In genomic region chr6:38933426-38933825, GRCh38 we compare ENCODE assay signal across 11 cellular contexts.
A peak's percentile ranks its signal among the peaks of the same experiment; 100 is the strongest.
DNase-seq lines count a peak whose midpoint lies in the region; ATAC-seq, FAIRE-seq and TF ChIP-seq lines count a peak whose summit lies in the region.
"Had no signal": no experiment of that assay in that cellular context is flagged by ENCODE, and none has a peak within 500 bp of the region (broad histone marks: within the 10 kb centered on the region; RNA-seq: fewer than 3 reads in every experiment).

No MANE protein-coding gene starts in this region.

- intact Hi-C loops in stomach (cut with DNase I; ENCODE audit: low total_unique reads) = no loop called here

- H3K27me3 ChIP-seq in RWPE2 (ENCODE audit: insufficient read depth, poor library complexity, severe bottlenecking) (peaks cover 24% of the 10 kb centered on the region), stomach (peaks cover 0 to 4% (median 0%) of the 10 kb centered on the region in 3 donors)
- H3K27me3 ChIP-seq: testis had no signal

- H3K36me3 ChIP-seq in RWPE2 (ENCODE audit: low read depth) = no peaks in the 10 kb centered on the region
- H3K36me3 ChIP-seq in stomach = no peaks in the 10 kb centered on the region

- no peaks in the 10 kb centered on the region for H3K4me1 ChIP-seq in RWPE2 (ENCODE audit: insufficient read depth, poor library complexity, severe bottlenecking)
- H3K4me1 ChIP-seq in stomach = no peaks in the 10 kb centered on the region
- H3K4me1 ChIP-seq: testis had no signal

- no peak for TF ChIP-seq EP300 in stomach (IDR thresholded peaks at IDR 0.05)

- H3K9me3 ChIP-seq in RWPE2 (ENCODE audit: severe bottlenecking) (no peaks in the 10 kb centered on the region), stomach (no peaks in the 10 kb centered on the region)
- H3K9me3 ChIP-seq: testis had no signal

- H3K27ac ChIP-seq in RWPE2 (ENCODE audit: poor library complexity, severe bottlenecking) (no peak overlapping the region), stomach (no peak overlapping the region)
- H3K27ac ChIP-seq: testis had no signal

- ATAC-seq in RWPE2 (ENCODE audit: low read depth) = peak; percentile 68; the same call in 2 of the 3 replicates
- no peak for ATAC-seq in GM21390 (IDR thresholded peaks at IDR 0.05; ENCODE audit: unreplicated experiment)
- no peak for ATAC-seq in GM18909 (IDR thresholded peaks at IDR 0.05; ENCODE audit: poor library complexity, unreplicated experiment)

- TF ChIP-seq POLR2A in stomach (IDR thresholded peaks at IDR 0.05) = no peak

- TF ChIP-seq CTCF in RWPE2 (IDR thresholded peaks at IDR 0.05; ENCODE audit: poor library complexity, severe bottlenecking) (peak; percentile 68), stomach (IDR thresholded peaks at IDR 0.05) (peak in 3 of 7 experiments; percentile 17 to 42 (median 25))

- FAIRE-seq in HTR-8/SVneo (lab: Jason Lieb, UNC) = no peak

- 28 to 56% (median 35%) methylated on average over 3 of the region's 3 CpGs for WGBS in stomach, 5 donors

- DNase-seq in COLO829 (ENCODE audit: low spot score) (peak; percentile 15), HTR-8/SVneo (ENCODE audit: insufficient read length, low spot score) (peak; percentile 3), RWPE2 (ENCODE audit: low spot score) (no peak), hepatic stellate cell (ENCODE audit: low spot score) (peak; percentile 18), stomach (no peak)
- no peak for DNase-seq in stimulated activated CD4-positive, alpha-beta T cell treated with anti-CD3 and anti-CD28 coated beads, Interleukin-1b, Interleukin-23, amount 100 ng/mL, for 48 hours
- DNase-seq: NCI-H345, nephron progenitor cell, testis had no signal

- H3K4me3 ChIP-seq in RWPE2 (ENCODE audit: severe bottlenecking) (no peak overlapping the region), stomach (no peak overlapping the region)
- H3K4me3 ChIP-seq: testis had no signal

Comparison
In these comparisons a context has a peak if more than half of its experiments do, and no peak if none do; other contexts are left out.
1. DNase-seq: peak in COLO829 (single experiment), HTR-8/SVneo (single experiment) and hepatic stellate cell (single experiment); none in RWPE2 (single experiment), stomach (single experiment) and stimulated activated CD4-positive, alpha-beta T cell treated with anti-CD3 and anti-CD28 coated beads, Interleukin-1b, Interleukin-23, amount 100 ng/mL, for 48 hours (single experiment).